ENCODE assay signal across 13 cellular contexts in genomic region chr13:72383646-72384045, GRCh38.
"Had no signal": no experiment of that assay in that cellular context is flagged by ENCODE, and none has a peak within 500 bp of the region (broad histone marks: within the 10 kb centered on the region; RNA-seq: fewer than 3 reads in every experiment).

No MANE protein-coding gene starts in this region.

- H3K4me2 ChIP-seq: neural progenitor cell had no signal

- H3K27me3 Mint-ChIP-seq: activated T-helper 17 cell treated with anti-CD3 and anti-CD28 coated beads, Interleukin-2, amount 50 U/mL, for 72 hours; effector memory CD8-positive, alpha-beta T cell had no signal

- H3K36me3 Mint-ChIP-seq: immature natural killer cell, neural progenitor cell had no signal

- ATAC-seq: activated T-helper 17 cell treated with anti-CD3 and anti-CD28 coated beads, Interleukin-2, amount 50 U/mL, for 72 hours; effector memory CD8-positive, alpha-beta T cell; sciatic nerve had no signal

- H3K4me3 ChIP-seq: neural progenitor cell, thoracic aorta had no signal

- DNase-seq: activated CD4-positive, alpha-beta T cell treated with anti-CD3 and anti-CD28 coated beads, Interleukin-2, amount 50 U/mL, for 48 hours; activated naive CD4-positive, alpha-beta T cell treated with Interleukin-2 at 50 U/mL for 16 hours; dermis blood vessel endothelial cell; effector memory CD8-positive, alpha-beta T cell; immature natural killer cell; midbrain; stimulated activated CD4-positive, alpha-beta T cell treated with anti-CD3 and anti-CD28 coated beads, Interleukin-1b, Interleukin-23, amount 100 ng/mL, for 48 hours; T-helper 9 cell had no signal

- H3K36me3 ChIP-seq: neural progenitor cell, thoracic aorta, WERI-Rb-1 had no signal

- H3K9me3 ChIP-seq: thoracic aorta had no signal

- H3K27ac Mint-ChIP-seq: activated T-helper 17 cell treated with anti-CD3 and anti-CD28 coated beads, Interleukin-2, amount 50 U/mL, for 72 hours; effector memory CD8-positive, alpha-beta T cell; immature natural killer cell; neural progenitor cell had no signal

- H3K27ac ChIP-seq: neural progenitor cell, thoracic aorta, WERI-Rb-1 had no signal

- H2AFZ ChIP-seq: neural progenitor cell had no signal

- H3K4me1 Mint-ChIP-seq: activated T-helper 17 cell treated with anti-CD3 and anti-CD28 coated beads, Interleukin-2, amount 50 U/mL, for 72 hours; immature natural killer cell had no signal

- H3K9me3 Mint-ChIP-seq: activated T-helper 17 cell treated with anti-CD3 and anti-CD28 coated beads, Interleukin-2, amount 50 U/mL, for 72 hours had no signal

- H3K4me1 ChIP-seq: neural progenitor cell had no signal

- H3K9ac ChIP-seq: neural progenitor cell had no signal

- H3K4me3 Mint-ChIP-seq: activated T-helper 17 cell treated with anti-CD3 and anti-CD28 coated beads, Interleukin-2, amount 50 U/mL, for 72 hours; effector memory CD8-positive, alpha-beta T cell; immature natural killer cell; neural progenitor cell had no signal

- H3K27me3 ChIP-seq: neural progenitor cell had no signal
